ENCODE assay signal across 8 cellular contexts in genomic region chr12:111773801-111774551, GRCh38. TPM values are rescaled to one million over a fixed set of nuclear protein-coding genes. Genes with fewer than 3 reads are reported as not detected.
DNase-seq lines count a peak whose midpoint lies in the region; ATAC-seq, FAIRE-seq and TF ChIP-seq lines count a peak whose summit lies in the region.

No MANE protein-coding gene starts in this region.

- POLR2A ChIA-PET in A673 (lab: Charles Lee; ENCODE audit: low non-redundant PET) = no interaction called here

- DNase-seq in NOMO-1 treated with dmso at 0.1 percent for 144 hours (lab: John Stamatoyannopoulos, UW; ENCODE audit: unreplicated experiment) (peak; percentile 29), fibroblast of the conjunctiva (ENCODE audit: low read depth) (peak; percentile 67), HTR-8/SVneo (ENCODE audit: insufficient read length, low spot score) (no peak), A673 (ENCODE audit: low spot score) (no peak), NCI-H187 (lab: John Stamatoyannopoulos, UW) (no peak)

- TF ChIP-seq CTCF in parathyroid adenoma (IDR thresholded peaks at IDR 0.05) = no peak
- TF ChIP-seq CTCF in A673 (conservative IDR thresholded peaks at IDR 0.05; ENCODE audit: low read depth, low read length) = no peak

- H3K36me3 ChIP-seq in parathyroid adenoma (ENCODE audit: control insufficient read depth, insufficient read depth, low read length) (no peaks in the 10 kb centered on the region), A673 (ENCODE audit: insufficient read depth, low read length, poor library complexity, severe bottlenecking) (no peaks in the 10 kb centered on the region)

- intact Hi-C loops in A673 (cut with micrococcal nuclease; ENCODE audit: unreplicated experiment) = no loop called here

- BruUV-seq in A673 (replicated peaks; lab: Mats Ljungman, UMichigan) = no TSS peak

- no peak overlapping the region for H3K4me2 ChIP-seq in parathyroid adenoma (ENCODE audit: low read length)

- H3K27me3 ChIP-seq in parathyroid adenoma (ENCODE audit: control insufficient read depth, insufficient read depth, low read length) = no peaks in the 10 kb centered on the region
- H3K27me3 ChIP-seq in A673 (replicated peaks; ENCODE audit: insufficient read depth, low read depth, low read length, poor library complexity) = no peaks in the 10 kb centered on the region

- ATAC-seq in GM21367 (IDR thresholded peaks at IDR 0.05; ENCODE audit: unreplicated experiment) (peak; percentile 58), GM18502 (IDR thresholded peaks at IDR 0.05; ENCODE audit: poor library complexity, unreplicated experiment) (no peak)

- no peaks in the 10 kb centered on the region for H3K79me2 ChIP-seq in parathyroid adenoma

- CTCF ChIA-PET in A673 (lab: Charles Lee) = no interaction called here

- H3K4me1 ChIP-seq in parathyroid adenoma = no peaks in the 10 kb centered on the region
- H3K4me1 ChIP-seq in A673 (ENCODE audit: insufficient read depth, low read length, poor library complexity, severe bottlenecking) = peaks cover 7% of the 10 kb centered on the region

- no peak overlapping the region for H2AFZ ChIP-seq in parathyroid adenoma

- H3K4me3 ChIP-seq in parathyroid adenoma (ENCODE audit: low read depth, low read length) (no peak overlapping the region), A673 (ENCODE audit: low read depth, low read length, poor library complexity, severe bottlenecking) (no peak overlapping the region)

- H3K27ac ChIP-seq in parathyroid adenoma (peak overlapping the region; percentile 69), A673 (ENCODE audit: low read depth, low read length, poor library complexity, severe bottlenecking) (no peak overlapping the region)

- no peak overlapping the region for H3K9ac ChIP-seq in parathyroid adenoma

- FAIRE-seq in HTR-8/SVneo (lab: Jason Lieb, UNC) = no peak

- H3K9me3 ChIP-seq in parathyroid adenoma (ENCODE audit: control insufficient read depth, low read length) = no peaks in the 10 kb centered on the region
- no peaks in the 10 kb centered on the region for H3K9me3 ChIP-seq in A673 (ENCODE audit: low read depth, low read length, poor library complexity, severe bottlenecking)

RNA-seq across cellular contexts. Expression of gene ALDH2, which starts 7.2 kb away (rescaled TPM):
- total RNA-seq in A673 (2021) = 24.5 and 34.8 TPM in 2 replicates

Comparison
In these comparisons a context has a peak if more than half of its experiments do, and no peak if none do; other contexts are left out.
1. DNase-seq: peak in NOMO-1 treated with dmso at 0.1 percent for 144 hours (single experiment) and fibroblast of the conjunctiva (single experiment); none in HTR-8/SVneo (single experiment), A673 (single experiment) and NCI-H187 (0 of 2).